Comparison of ENCODE assay signal across 8 cellular contexts in the genomic region with DNA sequence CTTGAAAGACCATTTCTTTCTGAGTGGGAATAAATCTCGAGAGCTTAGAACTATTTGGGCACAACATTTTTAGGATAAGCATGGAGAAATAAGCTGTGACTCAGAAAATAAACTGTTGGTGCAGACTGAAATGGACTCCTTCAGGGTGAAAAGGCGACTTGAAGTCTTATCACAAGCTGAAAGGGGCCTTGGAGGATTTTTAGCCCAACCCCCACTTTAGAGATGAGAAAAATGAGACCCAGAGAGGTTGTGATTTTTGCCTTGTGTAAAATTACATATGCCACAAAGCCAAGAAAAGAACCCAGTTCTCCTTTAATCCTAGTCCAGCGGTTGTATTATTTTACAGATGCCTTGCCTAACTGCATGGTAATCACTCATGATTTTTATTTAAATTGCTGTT. TPM values are rescaled to one million over a fixed set of nuclear protein-coding genes. Genes with fewer than 3 reads are reported as not detected.
A peak's percentile ranks its signal among the peaks of the same experiment; 100 is the strongest.
DNase-seq lines count a peak whose midpoint lies in the region; ATAC-seq, FAIRE-seq and TF ChIP-seq lines count a peak whose summit lies in the region.

No MANE protein-coding gene starts in this region.

- H4K20me1 ChIP-seq in keratinocyte (ENCODE audit: control insufficient read depth, extremely low read depth, insufficient read depth, low read length): peaks cover 4% of the 10 kb centered on the region

- H3K27me3 Mint-ChIP-seq in type B pancreatic cell: no peaks in the 10 kb centered on the region

- peak overlapping the region; percentile 94 for H3K9ac ChIP-seq in keratinocyte (ENCODE audit: control insufficient read depth, extremely low read depth, insufficient read depth, low read length)

- H3K4me1 ChIP-seq in keratinocyte (ENCODE audit: control insufficient read depth, extremely low read depth, insufficient read depth, low read length): peaks cover 19% of the 10 kb centered on the region

- H3K79me2 ChIP-seq in keratinocyte (ENCODE audit: control insufficient read depth, insufficient read depth, low read length): peaks cover 63% of the 10 kb centered on the region

- dilution Hi-C loops in keratinocyte (cut with MboI; ENCODE audit: extremely low pct_ligation_motif_present, low sequenced_read_pairs): no loop called here

- DNase-seq in AG09309 (ENCODE audit: low read depth): no peak
- DNase-seq in HFF-Myc (ENCODE audit: extremely low read depth, low read depth): no peak
- no peak for DNase-seq in activated naive CD4-positive, alpha-beta T cell treated with anti-CD3 and anti-CD28 coated beads, Interleukin-2, amount 50 U/mL, for 72 hours (ENCODE audit: low spot score in 2 of 2)
- DNase-seq in keratinocyte (ENCODE audit: low read depth, low spot score): no peak
- DNase-seq in type B pancreatic cell (ENCODE audit: extremely low spot score, unreplicated experiment): no peak
- no peak for DNase-seq in germinal center (ENCODE audit: low spot score)
- no peak for DNase-seq in GM19238 (ENCODE audit: insufficient read length, low spot score)
- DNase-seq in nucleus accumbens (lab: John Stamatoyannopoulos, UW): no peak

- FAIRE-seq in keratinocyte (lab: Jason Lieb, UNC): no peak

- peaks cover 20% of the 10 kb centered on the region for H3K4me1 Mint-ChIP-seq in type B pancreatic cell (ENCODE audit: unreplicated experiment)

- peak overlapping the region; percentile 100 for H3K4me2 ChIP-seq in keratinocyte (ENCODE audit: control insufficient read depth, extremely low read depth, insufficient read depth, low read depth, low read length)

- peak overlapping the region; percentile 91 for H3K27ac ChIP-seq in keratinocyte (ENCODE audit: control insufficient read depth, insufficient read depth, low read length)

- H3K27ac Mint-ChIP-seq in activated naive CD4-positive, alpha-beta T cell treated with anti-CD3 and anti-CD28 coated beads, Interleukin-2, amount 50 U/mL, for 72 hours: peak overlapping the region; percentile 94 to 95
- H3K27ac Mint-ChIP-seq in type B pancreatic cell: peak overlapping the region; percentile 95

- ATAC-seq in activated naive CD4-positive, alpha-beta T cell treated with anti-CD3 and anti-CD28 coated beads, Interleukin-2, amount 50 U/mL, for 72 hours: no peak

- TF ChIP-seq CTCF in AG09309 (IDR thresholded peaks at IDR 0.05; ENCODE audit: control insufficient read depth, insufficient read depth, low read depth, low read length, missing control alignments) (no peak), HFF-Myc (IDR thresholded peaks at IDR 0.05; ENCODE audit: low read depth, low read length, missing control alignments) (no peak), keratinocyte (optimal IDR thresholded peaks at IDR 0.05 in 1 of 3, IDR thresholded peaks at IDR 0.05 in 1 of 3, conservative IDR thresholded peaks at IDR 0.05 in 1 of 3; ENCODE audit: extremely low read depth in 1 of 3, insufficient read depth in 2 of 3, low read length in 3 of 3) (no peak), type B pancreatic cell (conservative IDR thresholded peaks at IDR 0.05) (no peak)

- H3K36me3 Mint-ChIP-seq in activated naive CD4-positive, alpha-beta T cell treated with anti-CD3 and anti-CD28 coated beads, Interleukin-2, amount 50 U/mL, for 72 hours: peaks cover 20 to 29% of the 10 kb centered on the region in 2 donors
- H3K36me3 Mint-ChIP-seq in type B pancreatic cell: peaks cover 10% of the 10 kb centered on the region

- H3K27me3 ChIP-seq in keratinocyte (ENCODE audit: control insufficient read depth, extremely low read depth, insufficient read depth, low read length): no peaks in the 10 kb centered on the region

- H3K9me1 ChIP-seq in keratinocyte (ENCODE audit: control insufficient read depth, extremely low read depth, insufficient read depth, low read length): no peaks in the 10 kb centered on the region

- H3K4me3 ChIP-seq in AG09309 (ENCODE audit: control insufficient read depth, low read depth, low read length) (peak overlapping the region; percentile 62), HFF-Myc (replicated peaks; ENCODE audit: low read depth, low read length) (peak overlapping the region; percentile 83), keratinocyte (ENCODE audit: control insufficient read depth in 2 of 3, extremely low read depth in 1 of 3, insufficient read depth in 2 of 3, low read depth in 1 of 3, low read length in 3 of 3) (peak overlapping the region; percentile 67 to 97 (median 97))

- no peak overlapping the region for H2AFZ ChIP-seq in keratinocyte (ENCODE audit: control insufficient read depth, low read length)

- H3K9me3 ChIP-seq in keratinocyte (ENCODE audit: control insufficient read depth, low read depth, low read length): no peaks in the 10 kb centered on the region

- H3K36me3 ChIP-seq in keratinocyte (ENCODE audit: control insufficient read depth in 2 of 2, extremely low read depth in 1 of 2, insufficient read depth in 2 of 2, low read length in 2 of 2): peaks cover 0 to 6% of the 10 kb centered on the region in 2 experiments

- H3K9me3 Mint-ChIP-seq in activated naive CD4-positive, alpha-beta T cell treated with anti-CD3 and anti-CD28 coated beads, Interleukin-2, amount 50 U/mL, for 72 hours: no peaks in the 10 kb centered on the region
- no peaks in the 10 kb centered on the region for H3K9me3 Mint-ChIP-seq in type B pancreatic cell

- peak overlapping the region; percentile 92 for H3K4me3 Mint-ChIP-seq in type B pancreatic cell

RNA-seq across cellular contexts. Expression of a gene that starts 1.5 kb away (rescaled TPM):
- total RNA-seq in activated naive CD4-positive, alpha-beta T cell treated with anti-CD3 and anti-CD28 coated beads, Interleukin-2, amount 50 U/mL, for 72 hours: 100 to 1,000 TPM; 110 to 156 TPM
- 231 to 345 TPM (median 308 TPM) in 3 replicates for polyA plus RNA-seq in keratinocyte
- polyA plus RNA-seq in keratinocyte (2011; ENCODE audit: low read depth): 171 TPM
- 226 and 445 TPM in 2 replicates for polyA plus RNA-seq in keratinocyte (2011; cell fraction: cytosol; rRNA removed)
- 446 and 608 TPM in 2 replicates for polyA plus RNA-seq in keratinocyte (2011; cell fraction: nucleus; rRNA removed)
- 221 and 278 TPM in 2 replicates for polyA plus RNA-seq in keratinocyte (2012; ENCODE audit: low replicate concordance)
- 67.4 to 328 TPM (median 134 TPM) in 3 replicates for polyA minus RNA-seq in keratinocyte
- polyA minus RNA-seq in keratinocyte (2011; cell fraction: cytosol; rRNA and poly(A)+ RNA removed): 123 TPM
- polyA minus RNA-seq in keratinocyte (2011; cell fraction: nucleus; rRNA and poly(A)+ RNA removed): 89.8 and 171 TPM in 2 replicates
- 127 and 135 TPM in 2 replicates for total RNA-seq in type B pancreatic cell (ENCODE audit: low replicate concordance)
